In the genomic region with DNA sequence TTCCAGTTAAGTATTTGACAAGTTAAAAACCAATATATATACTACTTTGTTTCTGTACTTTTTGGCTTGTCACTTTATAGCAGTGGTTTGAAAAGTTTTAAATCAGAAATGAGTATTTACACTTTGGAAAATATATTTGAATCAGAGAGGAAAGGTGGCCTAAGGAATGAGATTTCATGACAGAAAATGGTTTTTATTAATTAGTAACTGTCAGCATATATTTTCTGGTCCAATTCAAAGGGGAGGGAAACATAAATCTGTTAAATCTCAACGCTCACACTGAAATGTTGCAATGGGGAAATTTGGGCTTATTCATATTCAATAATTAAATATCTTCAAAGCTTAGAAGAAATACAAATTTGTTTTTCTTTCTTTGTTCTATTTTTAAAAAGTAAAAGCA, we compare ENCODE assay signal across 32 cellular contexts.
"Had no signal": no experiment of that assay in that cellular context is flagged by ENCODE, and none has a peak within 500 bp of the region (broad histone marks: within the 10 kb centered on the region; RNA-seq: fewer than 3 reads in every experiment).

No MANE protein-coding gene starts in this region.

- H3K4me1 Mint-ChIP-seq: activated CD4-positive, alpha-beta T cell treated with anti-CD3 and anti-CD28 coated beads for 36 hours; activated naive CD4-positive, alpha-beta T cell treated with anti-CD3 and anti-CD28 coated beads, Interleukin-2, amount 10 ng/mL, durations not matched to agents 7 days and 5 days; activated naive CD8-positive, alpha-beta T cell treated with anti-CD3 and anti-CD28 coated beads, Interleukin-2, amount 50 U/mL, for 24 hours had no signal

- H3K4me3 Mint-ChIP-seq: activated CD4-positive, alpha-beta T cell treated with anti-CD3 and anti-CD28 coated beads for 36 hours; activated CD4-positive, alpha-beta T cell treated with anti-CD3 and anti-CD28 coated beads, Interleukin-2, amount 10 ng/mL, durations not matched to agents 7 days and 5 days; activated naive CD4-positive, alpha-beta T cell treated with anti-CD3 and anti-CD28 coated beads, Interleukin-2, amount 10 ng/mL, durations not matched to agents 7 days and 5 days; activated naive CD8-positive, alpha-beta T cell; activated naive CD8-positive, alpha-beta T cell treated with anti-CD3 and anti-CD28 coated beads, Interleukin-2, amount 50 U/mL, for 24 hours; brain; T-helper 1 cell treated with Interleukin-12 subunit alpha and Interleukin-12 subunit beta and Interleukin-4 antibody, amounts not matched to agents 30 μg/mL and 1 μg/mL, for 36 hours; T-helper 2 cell treated with Interferon-gamma antibody and Interleukin-4, amounts not matched to agents 5 μg/mL and 100 μg/mL, for 36 hours; WTC11 had no signal

- H3K27ac Mint-ChIP-seq: activated CD4-positive, alpha-beta T cell treated with anti-CD3 and anti-CD28 coated beads for 36 hours; activated CD4-positive, alpha-beta T cell treated with anti-CD3 and anti-CD28 coated beads, Interleukin-2, amount 10 ng/mL, durations not matched to agents 7 days and 5 days; activated naive CD4-positive, alpha-beta T cell treated with anti-CD3 and anti-CD28 coated beads, Interleukin-2, amount 10 ng/mL, durations not matched to agents 7 days and 5 days; activated naive CD8-positive, alpha-beta T cell; activated naive CD8-positive, alpha-beta T cell treated with anti-CD3 and anti-CD28 coated beads, Interleukin-2, amount 50 U/mL, for 24 hours; brain; T-helper 1 cell treated with Interleukin-12 subunit alpha and Interleukin-12 subunit beta and Interleukin-4 antibody, amounts not matched to agents 30 μg/mL and 1 μg/mL, for 36 hours; T-helper 2 cell treated with Interferon-gamma antibody and Interleukin-4, amounts not matched to agents 5 μg/mL and 100 μg/mL, for 36 hours; WTC11 had no signal

- H3K27me3 Mint-ChIP-seq: activated CD4-positive, alpha-beta T cell treated with anti-CD3 and anti-CD28 coated beads for 36 hours; activated naive CD8-positive, alpha-beta T cell treated with anti-CD3 and anti-CD28 coated beads, Interleukin-2, amount 50 U/mL, for 24 hours had no signal

- H3K36me3 Mint-ChIP-seq: activated naive CD4-positive, alpha-beta T cell treated with anti-CD3 and anti-CD28 coated beads, Interleukin-2, amount 10 ng/mL, durations not matched to agents 7 days and 5 days; activated naive CD8-positive, alpha-beta T cell had no signal

- H3K9me3 ChIP-seq: Peyer's patch, SJSA1, SK-N-SH had no signal

- H3K27ac ChIP-seq: SJSA1 had no signal

- DNase-seq: activated CD4-positive, alpha-beta T cell treated with anti-CD3 and anti-CD28 coated beads for 36 hours; activated CD4-positive, alpha-beta T cell treated with anti-CD3 and anti-CD28 coated beads, Interleukin-2, amount 10 ng/mL, durations not matched to agents 7 days and 5 days; activated CD4-positive, alpha-beta T cell treated with anti-CD3 and anti-CD28 coated beads, Interleukin-2, amount 50 U/mL, for 48 hours; activated CD8-positive, alpha-beta memory T cell treated with anti-CD3 and anti-CD28 coated beads, Interleukin-2, amount 50 U/mL, for 4 hours; activated effector memory CD4-positive, alpha-beta T cell treated with Interleukin-2 at 50 U/mL for 16 hours; activated naive CD4-positive, alpha-beta T cell treated with anti-CD3 and anti-CD28 coated beads, Interleukin-2, amount 10 ng/mL, durations not matched to agents 7 days and 5 days; activated naive CD8-positive, alpha-beta T cell treated with anti-CD3 and anti-CD28 coated beads, Interleukin-2, amount 50 U/mL, for 24 hours; activated T-cell treated with anti-CD3 and anti-CD28 coated beads for 4 hours; activated T-cell treated with anti-CD3 and anti-CD28 coated beads, Interleukin-2, amount 50 U/mL, for 48 hours; anterior cingulate cortex; caudate nucleus; NCI-H1092 treated with DMSO at 0.1 percent for 48 hours; NCI-H1417; NCI-H187 treated with DMSO at 0.1 percent for 48 hours; NCI-H2081; NCI-H2171 treated with DMSO at 0.1 percent for 48 hours; NCI-H226; NCI-H446 treated with DMSO at 0.1 percent for 48 hours; NCI-H524; Peyer's patch; RPMI8226; SHP77 treated with DMSO at 0.1 percent for 48 hours; SK-N-SH had no signal

- H3K9ac ChIP-seq: SK-N-SH had no signal

- H3K9me2 ChIP-seq: SK-N-SH had no signal

- H3K9me3 Mint-ChIP-seq: activated CD4-positive, alpha-beta T cell treated with anti-CD3 and anti-CD28 coated beads, Interleukin-2, amount 10 ng/mL, durations not matched to agents 7 days and 5 days; activated naive CD4-positive, alpha-beta T cell treated with anti-CD3 and anti-CD28 coated beads, Interleukin-2, amount 10 ng/mL, durations not matched to agents 7 days and 5 days; activated naive CD8-positive, alpha-beta T cell treated with anti-CD3 and anti-CD28 coated beads, Interleukin-2, amount 50 U/mL, for 24 hours; T-helper 1 cell treated with Interleukin-12 subunit alpha and Interleukin-12 subunit beta and Interleukin-4 antibody, amounts not matched to agents 30 μg/mL and 1 μg/mL, for 36 hours; T-helper 2 cell treated with Interferon-gamma antibody and Interleukin-4, amounts not matched to agents 5 μg/mL and 100 μg/mL, for 36 hours; WTC11 had no signal

- H3K27me3 ChIP-seq: Peyer's patch, SJSA1 had no signal

- H3K4me2 ChIP-seq: SK-N-SH had no signal

- H3K36me3 ChIP-seq: Peyer's patch, SJSA1 had no signal

- ATAC-seq: activated CD4-positive, alpha-beta T cell treated with anti-CD3 and anti-CD28 coated beads for 36 hours; activated CD4-positive, CD25-positive, alpha-beta regulatory T cell treated with anti-CD3 and anti-CD28 coated beads, Interleukin-2, amount 50 U/mL, for 24 hours; activated naive CD8-positive, alpha-beta T cell treated with anti-CD3 and anti-CD28 coated beads, Interleukin-2, amount 50 U/mL, for 24 hours; WTC11 had no signal

- FAIRE-seq: bronchial epithelial cell, TTC549 had no signal

- H3K4me3 ChIP-seq: Peyer's patch, SJSA1 had no signal

- H3K4me1 ChIP-seq: SJSA1 had no signal
